In the genomic region with DNA sequence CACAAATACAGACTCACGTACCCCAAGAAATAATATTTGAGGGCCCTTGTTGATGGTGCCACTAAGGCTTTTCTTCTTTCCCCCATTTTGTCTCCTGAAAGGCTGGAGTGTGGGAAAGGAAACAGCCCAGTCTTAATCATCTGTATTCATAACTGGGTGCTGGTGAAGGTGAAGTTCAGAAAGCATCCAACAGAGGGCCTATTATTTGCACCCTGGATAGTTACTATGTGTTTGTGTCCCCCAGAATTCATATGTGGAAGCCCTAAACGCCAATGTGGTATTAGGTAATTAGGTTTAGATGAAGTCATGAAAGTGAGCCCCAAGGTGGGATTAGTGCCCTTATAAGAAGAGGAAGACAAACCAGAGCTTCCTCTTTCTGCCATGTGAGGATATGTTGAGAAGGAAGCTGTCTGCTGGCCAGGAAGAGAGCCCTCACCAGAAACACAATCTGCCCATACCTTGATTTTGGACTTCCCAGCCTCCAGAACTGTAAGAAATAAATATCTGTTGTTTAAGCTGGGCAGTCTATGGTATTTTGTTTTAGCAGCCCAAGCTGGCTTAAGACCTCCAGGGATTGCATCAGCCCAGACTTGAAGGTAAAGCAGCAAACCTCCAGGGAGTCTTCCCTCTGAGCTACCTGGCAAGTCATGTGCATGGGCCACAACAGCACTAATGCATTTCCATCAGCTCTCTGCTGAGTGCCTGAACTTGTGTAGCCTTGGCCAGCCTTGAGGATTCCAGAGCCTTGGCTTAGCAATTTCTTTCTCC, we compare ENCODE assay signal across 9 cellular contexts.
DNase-seq lines count a peak whose midpoint lies in the region; TF ChIP-seq lines count a peak whose summit lies in the region.
"Had no signal": no experiment of that assay in that cellular context is flagged by ENCODE, and none has a peak within 500 bp of the region (broad histone marks: within the 10 kb centered on the region; RNA-seq: fewer than 3 reads in every experiment).

No MANE protein-coding gene starts in this region.

- TF ChIP-seq CTCF in mesothelial cell of epicardium (IDR thresholded peaks at IDR 0.05; ENCODE audit: unreplicated experiment) = peak; percentile 32

- no peak overlapping the region for H3K4me3 Mint-ChIP-seq in activated naive CD8-positive, alpha-beta T cell treated with anti-CD3 and anti-CD28 coated beads for 36 hours
- H3K4me3 Mint-ChIP-seq in mesothelial cell of epicardium = no peak overlapping the region
- H3K4me3 Mint-ChIP-seq: activated T-cell treated with anti-CD3 and anti-CD28 coated beads, Interleukin-2, amount 50 U/mL, for 4 hours had no signal

- peaks cover 25% of the 10 kb centered on the region for H3K27me3 Mint-ChIP-seq in activated naive CD8-positive, alpha-beta T cell treated with anti-CD3 and anti-CD28 coated beads for 36 hours
- no peaks in the 10 kb centered on the region for H3K27me3 Mint-ChIP-seq in mesothelial cell of epicardium (ENCODE audit: low read depth)

- peak overlapping the region; percentile 57 for H3K27ac Mint-ChIP-seq in activated naive CD8-positive, alpha-beta T cell treated with anti-CD3 and anti-CD28 coated beads for 36 hours
- H3K27ac Mint-ChIP-seq in mesothelial cell of epicardium = peak overlapping the region; percentile 45

- H3K9me3 Mint-ChIP-seq in activated naive CD8-positive, alpha-beta T cell treated with anti-CD3 and anti-CD28 coated beads for 36 hours = peaks cover 8% of the 10 kb centered on the region
- H3K9me3 Mint-ChIP-seq in mesothelial cell of epicardium = peaks cover 4% of the 10 kb centered on the region
- H3K9me3 Mint-ChIP-seq: activated T-cell treated with anti-CD3 and anti-CD28 coated beads, Interleukin-2, amount 50 U/mL, for 4 hours had no signal

- peaks cover 10% of the 10 kb centered on the region for H3K4me1 Mint-ChIP-seq in activated naive CD8-positive, alpha-beta T cell treated with anti-CD3 and anti-CD28 coated beads for 36 hours
- peaks cover 43% of the 10 kb centered on the region for H3K4me1 Mint-ChIP-seq in mesothelial cell of epicardium

- DNase-seq in NCI-H1105 treated with DMSO at 0.1 percent for 48 hours (lab: John Stamatoyannopoulos, UW) = peak; percentile 0
- DNase-seq in NCI-H1105 (lab: John Stamatoyannopoulos, UW) = no peak
- peak; percentile 10 for DNase-seq in LHCN-M2 (ENCODE audit: low read depth)
- DNase-seq in activated naive CD8-positive, alpha-beta T cell treated with anti-CD3 and anti-CD28 coated beads for 36 hours = no peak
- no peak for DNase-seq in mesothelial cell of epicardium (ENCODE audit: low spot score in 2 of 2, unreplicated experiment in 2 of 2)
- DNase-seq in NCI-H2196 (lab: John Stamatoyannopoulos, UW; ENCODE audit: unreplicated experiment) = no peak
- DNase-seq in cortex of kidney (lab: John Stamatoyannopoulos, UW) = no peak
- DNase-seq in effector CD8-positive, alpha-beta T cell (lab: John Stamatoyannopoulos, UW) = no peak
- DNase-seq: activated T-cell treated with anti-CD3 and anti-CD28 coated beads, Interleukin-2, amount 50 U/mL, for 4 hours had no signal

- no peaks in the 10 kb centered on the region for H3K36me3 Mint-ChIP-seq in activated naive CD8-positive, alpha-beta T cell treated with anti-CD3 and anti-CD28 coated beads for 36 hours
- H3K36me3 Mint-ChIP-seq in mesothelial cell of epicardium = no peaks in the 10 kb centered on the region

Comparison
In these comparisons a context has a peak if more than half of its experiments do, and no peak if none do; other contexts are left out.
1. DNase-seq: peak in NCI-H1105 treated with DMSO at 0.1 percent for 48 hours (single experiment) and LHCN-M2 (single experiment); none in NCI-H1105 (single experiment), activated naive CD8-positive, alpha-beta T cell treated with anti-CD3 and anti-CD28 coated beads for 36 hours (single experiment), mesothelial cell of epicardium (0 of 2), NCI-H2196 (single experiment), cortex of kidney (single experiment) and effector CD8-positive, alpha-beta T cell (single experiment).